Comparison of ENCODE assay signal across 28 cellular contexts in genomic region chr5:124797665-124798087, GRCh38. TPM values are rescaled to one million over a fixed set of nuclear protein-coding genes. Genes with fewer than 3 reads are reported as not detected.
"Had no signal": no experiment of that assay in that cellular context is flagged by ENCODE, and none has a peak within 500 bp of the region (broad histone marks: within the 10 kb centered on the region; RNA-seq: fewer than 3 reads in every experiment).

No MANE protein-coding gene starts in this region.

- DNase-seq: activated CD4-positive, alpha-beta T cell treated with anti-CD3 and anti-CD28 coated beads for 48 hours; activated CD4-positive, alpha-beta T cell treated with anti-CD3 and anti-CD28 coated beads, Interleukin-2, amount 50 U/mL, for 48 hours; activated CD8-positive, alpha-beta memory T cell treated with anti-CD3 and anti-CD28 coated beads, Interleukin-2, amount 50 U/mL, for 4 hours; activated effector memory CD4-positive, alpha-beta T cell treated with anti-CD3 and anti-CD28 coated beads, Interleukin-2, amount 50 U/mL, for 16 hours; activated naive CD4-positive, alpha-beta T cell treated with anti-CD3 and anti-CD28 coated beads for 36 hours; activated naive CD8-positive, alpha-beta T cell treated with anti-CD3 and anti-CD28 coated beads for 36 hours; activated T-cell treated with anti-CD3 and anti-CD28 coated beads, Interleukin-2, amount 50 U/mL, for 1 hour; adrenal gland; aorta; dorsolateral prefrontal cortex; effector memory CD4-positive, alpha-beta T cell; ovary; retina; stimulated activated CD4-positive, alpha-beta T cell treated with anti-CD3 and anti-CD28 coated beads, Interleukin-15, amount 100 ng/mL, for 24 hours; stimulated activated CD4-positive, alpha-beta T cell treated with anti-CD3 and anti-CD28 coated beads, Interleukin-2, amount 100 ng/mL, for 24 hours; stimulated activated naive B cell treated with anti-CD40 and anti-IgM and Interleukin-4, amounts not matched to agents 10 μg/mL and 1 μg/mL and 100 μg/mL, for 72 hours; stomach; thyroid gland; WERI-Rb-1 had no signal

- H3K27ac ChIP-seq: adrenal gland, cardiac muscle cell, coronary artery, dorsolateral prefrontal cortex, gastroesophageal sphincter, neutrophil, ovary, stomach, thyroid gland, upper lobe of left lung, WERI-Rb-1 had no signal

- H3K27me3 ChIP-seq: adrenal gland, cardiac muscle cell, dorsolateral prefrontal cortex, gastroesophageal sphincter, neutrophil, ovary, stomach, thyroid gland, upper lobe of left lung had no signal

- H3K36me3 ChIP-seq: adrenal gland, cardiac muscle cell, gastroesophageal sphincter, neutrophil, ovary, stomach, thyroid gland, upper lobe of left lung, WERI-Rb-1 had no signal

- H3K4me1 ChIP-seq: adrenal gland, gastroesophageal sphincter, stomach, thyroid gland, upper lobe of left lung had no signal

- H3K9me3 ChIP-seq: adrenal gland, gastroesophageal sphincter, neutrophil, ovary, stomach, thyroid gland, upper lobe of left lung had no signal

- H3K4me3 ChIP-seq: adrenal gland, cardiac muscle cell, coronary artery, dorsolateral prefrontal cortex, gastroesophageal sphincter, ovary, stomach, thyroid gland, upper lobe of left lung had no signal

- ATAC-seq: activated CD4-positive, CD25-positive, alpha-beta regulatory T cell treated with anti-CD3 and anti-CD28 coated beads, Interleukin-2, amount 50 U/mL, for 24 hours; gastroesophageal sphincter; left lobe of liver; stimulated activated naive B cell treated with anti-CD40 and anti-IgM and Interleukin-4, amounts not matched to agents 10 μg/mL and 1 μg/mL and 100 μg/mL, for 72 hours had no signal

RNA-seq across cellular contexts. Expression of gene ZNF608, which starts 51.2 kb away (rescaled TPM):
- total RNA-seq: activated CD8-positive, alpha-beta memory T cell treated with anti-CD3 and anti-CD28 coated beads for 36 hours; activated naive CD4-positive, alpha-beta T cell treated with anti-CD3 and anti-CD28 coated beads for 36 hours; activated T-helper 1 cell treated with anti-CD3 and anti-CD28 coated beads, Interleukin-12 subunit alpha, Interleukin-12 subunit beta, Interleukin-2, Interleukin-4 antibody, amounts not matched to agents 30 ng/mL and 10 ng/mL and 1 ng/mL, durations not matched to agents 14 hours and 24 hours and 36 hours had no signal
